1 cellular context compared by ENCODE assay signal in genomic region chr2:85704038-85704437, GRCh38.
TF ChIP-seq lines count a peak whose summit lies in the region.

No MANE protein-coding gene starts in this region.

TF ChIP-seq in GM12878, 131 proteins besides CTCF, POLR2A, EP300 and RAD21:
- no peak for TF ChIP-seq FOXM1 (IDR thresholded peaks at IDR 0.05; ENCODE audit: low read depth, low read length)
- no peak for TF ChIP-seq IKZF2 (IDR thresholded peaks at IDR 0.05)
- peak; percentile 33; the same call in 1 of the 2 replicates for TF ChIP-seq YBX1 (IDR thresholded peaks at IDR 0.05)
- no peak for TF ChIP-seq ZNF687 (IDR thresholded peaks at IDR 0.05)
